Comparison of ENCODE assay signal across 18 cellular contexts in genomic region chr17:4579678-4580077, GRCh38. TPM values are rescaled to one million over a fixed set of nuclear protein-coding genes. Genes with fewer than 3 reads are reported as not detected.
"Had no signal": no experiment of that assay in that cellular context is flagged by ENCODE, and none has a peak within 500 bp of the region (broad histone marks: within the 10 kb centered on the region; RNA-seq: fewer than 3 reads in every experiment).

No MANE protein-coding gene starts in this region.

- H3K27me3 ChIP-seq: vagina had no signal

- DNase-seq: effector memory CD8-positive, alpha-beta T cell; erythroblast; heart left ventricle; hippocampal formation; lower lobe of right lung; mesenchymal stem cell; naive B cell; nephron progenitor cell; stimulated activated naive CD4-positive, alpha-beta T cell treated with Interleukin-2 at 50 U/mL for 16 hours; upper lobe of left lung had no signal

- ATAC-seq: effector memory CD8-positive, alpha-beta T cell; heart left ventricle; left lung; lower lobe of right lung; sciatic nerve had no signal

- H3K27ac ChIP-seq: heart left ventricle, left lung, lower lobe of right lung, upper lobe of left lung, vagina had no signal

- H3K36me3 ChIP-seq: heart left ventricle, left lung, lower lobe of right lung, upper lobe of left lung, vagina had no signal

- H3K9me3 ChIP-seq: heart left ventricle, left lung, lower lobe of right lung, upper lobe of left lung, vagina had no signal

- H3K4me3 ChIP-seq: heart left ventricle, left lung, lower lobe of right lung, upper lobe of left lung, vagina had no signal

RNA-seq across cellular contexts. Expression of gene SMTNL2, which starts 4.7 kb away (rescaled TPM):
- total RNA-seq: glomerular endothelial cell, pulmonary artery endothelial cell had no signal

RNA-seq across cellular contexts. Expression of gene GGT6, which starts 19.3 kb away (rescaled TPM):
- total RNA-seq: frontal cortex, glomerular endothelial cell, heart left ventricle, osteocyte, pulmonary artery endothelial cell, sciatic nerve, skeletal muscle tissue had no signal
- polyA plus RNA-seq: heart left ventricle had no signal
